1 cellular context compared by ENCODE assay signal in genomic region chr6:166567813-166568212, GRCh38.
TF ChIP-seq lines count a peak whose summit lies in the region.

No MANE protein-coding gene starts in this region.

TF ChIP-seq in IMR-90, 13 proteins besides CTCF, POLR2A, EP300 and RAD21:
- TF ChIP-seq FOS (IDR thresholded peaks at IDR 0.05; ENCODE audit: low read depth, low read length) (no peak), MAFK (IDR thresholded peaks at IDR 0.05; ENCODE audit: low read depth, low read length) (no peak), RFX5 (IDR thresholded peaks at IDR 0.05; ENCODE audit: low read depth, low read length) (no peak), ELK1 (IDR thresholded peaks at IDR 0.05; ENCODE audit: borderline replicate concordance, low read depth, low read length) (no peak), SMC3 (IDR thresholded peaks at IDR 0.05; ENCODE audit: low read depth, low read length) (no peak), USF2 (IDR thresholded peaks at IDR 0.05; ENCODE audit: low read depth, low read length) (no peak), MXI1 (IDR thresholded peaks at IDR 0.05; ENCODE audit: borderline replicate concordance, low read depth, low read length) (no peak), MAZ (IDR thresholded peaks at IDR 0.05; ENCODE audit: borderline replicate concordance, low read depth, low read length) (no peak), RCOR1 (IDR thresholded peaks at IDR 0.05; ENCODE audit: insufficient replicate concordance, low read length) (no peak), CHD1 (IDR thresholded peaks at IDR 0.05; ENCODE audit: low read depth, low read length) (no peak), NFE2L2 (IDR thresholded peaks at IDR 0.05; ENCODE audit: low read depth, low read length) (no peak), CEBPB (IDR thresholded peaks at IDR 0.05; ENCODE audit: low read depth, low read length) (no peak), BHLHE40 (IDR thresholded peaks at IDR 0.05; ENCODE audit: low read depth, low read length) (no peak)
